Comparison of ENCODE assay signal across 8 cellular contexts in genomic region chr3:129278439-129278969, GRCh38. TPM values are rescaled to one million over a fixed set of nuclear protein-coding genes. Genes with fewer than 3 reads are reported as not detected.
A peak's percentile ranks its signal among the peaks of the same experiment; 100 is the strongest.
DNase-seq lines count a peak whose midpoint lies in the region; ATAC-seq and TF ChIP-seq lines count a peak whose summit lies in the region.

Gene HMCES (plus strand): TSS chr3:129278870. CDS start chr3:129279733, 863 bp downstream.

- BruUV-seq in IMR-90 (replicated peaks; lab: Mats Ljungman, UMichigan), result no TSS peak

- peak; percentile 48 for ATAC-seq in GM21423 (IDR thresholded peaks at IDR 0.05; ENCODE audit: unreplicated experiment)
- peak; percentile 95 for ATAC-seq in IMR-90 (ENCODE audit: low read depth)

- H3K23ac ChIP-seq in IMR-90 (ENCODE audit: low read depth, low read length), result peak within 1 kb of the TSS; percentile 84

- H3K9me1 ChIP-seq in IMR-90 (ENCODE audit: insufficient read depth, low read length), result peaks cover 6% of the 10 kb centered on the region; the same call in 1 of the 2 replicates

- H4K20me1 ChIP-seq in IMR-90 (ENCODE audit: insufficient read depth, low read length), result peaks cover 10% of the 10 kb centered on the region; the same call in 1 of the 2 replicates
- peaks cover 60% of the 10 kb centered on the region for H4K20me1 ChIP-seq in OCI-LY3 (ENCODE audit: insufficient read depth, low read length)

- H3K4me1 ChIP-seq in IMR-90 (ENCODE audit: control insufficient read depth, insufficient read depth, low read length), result peaks cover 7% of the 10 kb centered on the region; the same call in 1 of the 2 replicates
- peaks cover 56% of the 10 kb centered on the region for H3K4me1 ChIP-seq in OCI-LY3 (ENCODE audit: low read length)

- CTCF ChIA-PET in IMR-90 (lab: Yijun Ruan, JAX), result no interaction called here

- H3K36me3 ChIP-seq in IMR-90 (ENCODE audit: control insufficient read depth, insufficient read depth, low read length), result peaks cover 30% of the 10 kb centered on the region
- H3K36me3 ChIP-seq in OCI-LY3 (replicated peaks; ENCODE audit: low read depth, low read length), result peaks cover 43% of the 10 kb centered on the region

- TF ChIP-seq POLR2A in IMR-90 (IDR thresholded peaks at IDR 0.05; ENCODE audit: low read depth, low read length), result no peak

- H4K5ac ChIP-seq in IMR-90 (ENCODE audit: low read depth, low read length), result peak within 1 kb of the TSS; percentile 1; the same call in 1 of the 2 replicates

- H2BK20ac ChIP-seq in IMR-90 (ENCODE audit: low read depth, low read length), result no peak within 1 kb of the TSS

- H2BK15ac ChIP-seq in IMR-90 (ENCODE audit: low read depth, low read length), result no peak within 1 kb of the TSS

- peaks cover 16 to 36% of the 10 kb centered on the region in 2 experiments for H3K79me1 ChIP-seq in IMR-90 (ENCODE audit: low read depth in 1 of 2, low read length in 2 of 2)

- DNase-seq in CD1c-positive myeloid dendritic cell (ENCODE audit: extremely low spot score), result peak; percentile 96
- DNase-seq in IMR-90, result peak; percentile 81
- DNase-seq in activated CD8-positive, alpha-beta memory T cell treated with anti-CD3 and anti-CD28 coated beads, Interleukin-2, amount 50 U/mL, for 48 hours, result peak; percentile 95
- peak; percentile 99 for DNase-seq in mesenteric fat pad (ENCODE audit: low spot score)
- DNase-seq in stimulated activated CD8-positive, alpha-beta memory T cell treated with anti-CD3 and anti-CD28 coated beads, Interleukin-15, amount 100 ng/mL, for 1 hour (ENCODE audit: low read depth), result peak; percentile 90

- peak within 1 kb of the TSS; percentile 93 for H3K9ac ChIP-seq in IMR-90 (ENCODE audit: low read depth, low read length)
- peak within 1 kb of the TSS; percentile 58 for H3K9ac ChIP-seq in OCI-LY3 (ENCODE audit: low read length)

- peak within 1 kb of the TSS; percentile 6; the same call in 1 of the 2 replicates for H3K18ac ChIP-seq in IMR-90 (ENCODE audit: low read depth, low read length)

- H3K4me2 ChIP-seq in IMR-90 (ENCODE audit: low read depth, low read length) (peak within 1 kb of the TSS; percentile 97), OCI-LY3 (ENCODE audit: low read length) (peak within 1 kb of the TSS; percentile 98)

- peak within 1 kb of the TSS; percentile 90 for H2AK5ac ChIP-seq in IMR-90 (ENCODE audit: low read depth, low read length)

- H2BK5ac ChIP-seq in IMR-90 (ENCODE audit: low read depth, low read length, poor library complexity, severe bottlenecking), result peak within 1 kb of the TSS; percentile 37

- H3K79me2 ChIP-seq in OCI-LY3 (ENCODE audit: low read length), result no peaks in the 10 kb centered on the region

- H3K56ac ChIP-seq in IMR-90 (ENCODE audit: extremely low read depth, insufficient read depth, low read length), result 0 out of 2 replicates have a peak within 1 kb of the TSS, but pooled peaks have one; percentile 19

- peak within 1 kb of the TSS; percentile 92 for H2AFZ ChIP-seq in IMR-90 (replicated peaks; ENCODE audit: low read length, poor library complexity)
- peak within 1 kb of the TSS; percentile 57 for H2AFZ ChIP-seq in OCI-LY3 (ENCODE audit: low read depth, low read length)

- H4K8ac ChIP-seq in IMR-90 (ENCODE audit: low read depth in 2 of 2, low read length in 2 of 2), result peak within 1 kb of the TSS; percentile 58 to 83; a peak in 3 of 4 replicates

- H3K27ac ChIP-seq in IMR-90 (ENCODE audit: insufficient read depth, low read length) (peak within 1 kb of the TSS; percentile 68), OCI-LY3 (ENCODE audit: low read length) (no peak within 1 kb of the TSS)

- intact Hi-C loops in IMR-90 (cut with micrococcal nuclease), result loop anchor here (1.0 kb wide), 1 partner anchor 38 kb away; a partner anchor contains a TSS

- H4K91ac ChIP-seq in IMR-90 (ENCODE audit: insufficient read depth, low read depth, low read length), result peak within 1 kb of the TSS; percentile 62; the same call in 1 of the 2 replicates

- H2AK9ac ChIP-seq in IMR-90 (replicated peaks; ENCODE audit: low read depth, low read length, poor library complexity), result peak within 1 kb of the TSS; percentile 85

- H3K9me3 ChIP-seq in IMR-90 (ENCODE audit: control insufficient read depth, insufficient read depth, low read length), result no peaks in the 10 kb centered on the region
- H3K9me3 ChIP-seq in OCI-LY3 (ENCODE audit: insufficient read depth, low read length), result no peaks in the 10 kb centered on the region

- H3K4ac ChIP-seq in IMR-90 (ENCODE audit: low read depth, low read length), result peak within 1 kb of the TSS; percentile 85

- no peaks in the 10 kb centered on the region for H3K27me3 ChIP-seq in IMR-90 (ENCODE audit: control insufficient read depth, insufficient read depth, low read length)
- H3K27me3 ChIP-seq in OCI-LY3 (ENCODE audit: low read depth, low read length), result peaks cover 36% of the 10 kb centered on the region

- TF ChIP-seq CTCF in IMR-90 (conservative IDR thresholded peaks at IDR 0.05; ENCODE audit: low read depth, low read length) (0 out of 2 replicates have a peak, but pooled peaks have one; percentile 2), OCI-LY3 (IDR thresholded peaks at IDR 0.05; ENCODE audit: low read depth, low read length) (no peak)

- in situ Hi-C loops in IMR-90 (cut with MboI; ENCODE audit: low sequenced_read_pairs) (no loop called here), endometrial microvascular endothelial cells (cut with HindIII; ENCODE audit: inconsistent ontology term, low pct_unique_long_range_greater_than_20kb, low sequenced_read_pairs) (no loop called here)

- H2BK120ac ChIP-seq in IMR-90 (ENCODE audit: low read depth, low read length), result no peak within 1 kb of the TSS

- H3K14ac ChIP-seq in IMR-90 (replicated peaks; ENCODE audit: low read depth, low read length), result peak within 1 kb of the TSS; percentile 57

- H3K4me3 ChIP-seq in IMR-90 (ENCODE audit: insufficient read depth, low read depth, low read length), result peak within 1 kb of the TSS; percentile 83
- H3K4me3 ChIP-seq in OCI-LY3 (ENCODE audit: low read length), result peak within 1 kb of the TSS; percentile 83

- dilution Hi-C loops in IMR-90 (cut with HindIII; ENCODE audit: low sequenced_read_pairs, unreplicated experiment), result no loop called here

- 3% methylated on average over 7 of the region's 44 CpGs; no CpG with 5 or more reads in 1 of the 2 experiments for WGBS in IMR-90 (ENCODE audit: extremely low coverage in 2 of 2, insufficient read length in 1 of 2), 2 experiments

- POLR2A ChIA-PET in IMR-90 (lab: Charles Lee; ENCODE audit: unreplicated experiment), result no interaction called here

- TF ChIP-seq RAD21 in IMR-90 (IDR thresholded peaks at IDR 0.05; ENCODE audit: low read length), result no peak

TF ChIP-seq in IMR-90, 13 proteins besides CTCF, POLR2A, EP300 and RAD21:
- peak; percentile 92; the same call in 1 of the 2 replicates for TF ChIP-seq MAZ (IDR thresholded peaks at IDR 0.05; ENCODE audit: borderline replicate concordance, low read depth, low read length)
- TF ChIP-seq RFX5 (IDR thresholded peaks at IDR 0.05; ENCODE audit: low read depth, low read length), result no peak

RNA-seq across cellular contexts. Expression of gene HMCES, which starts in this region (rescaled TPM):
- total RNA-seq in IMR-90 (2012; rRNA removed) (25.8 and 26.0 TPM in 2 replicates), endometrial microvascular endothelial cells (ENCODE audit: inconsistent ontology term) (25.3 TPM), mesenteric fat pad (38.5 TPM)
- polyA plus RNA-seq in IMR-90 (2012; rRNA removed), result 25.9 and 30.5 TPM in 2 replicates
- polyA plus RNA-seq in IMR-90 (2012; cell fraction: cytosol; rRNA removed), result 16.8 and 25.4 TPM in 2 replicates
- 11.2 and 17.5 TPM in 2 replicates for polyA plus RNA-seq in IMR-90 (2012; cell fraction: nucleus; rRNA removed; ENCODE audit: low replicate concordance)
